Comparison of ENCODE assay signal across 8 cellular contexts in the genomic region with DNA sequence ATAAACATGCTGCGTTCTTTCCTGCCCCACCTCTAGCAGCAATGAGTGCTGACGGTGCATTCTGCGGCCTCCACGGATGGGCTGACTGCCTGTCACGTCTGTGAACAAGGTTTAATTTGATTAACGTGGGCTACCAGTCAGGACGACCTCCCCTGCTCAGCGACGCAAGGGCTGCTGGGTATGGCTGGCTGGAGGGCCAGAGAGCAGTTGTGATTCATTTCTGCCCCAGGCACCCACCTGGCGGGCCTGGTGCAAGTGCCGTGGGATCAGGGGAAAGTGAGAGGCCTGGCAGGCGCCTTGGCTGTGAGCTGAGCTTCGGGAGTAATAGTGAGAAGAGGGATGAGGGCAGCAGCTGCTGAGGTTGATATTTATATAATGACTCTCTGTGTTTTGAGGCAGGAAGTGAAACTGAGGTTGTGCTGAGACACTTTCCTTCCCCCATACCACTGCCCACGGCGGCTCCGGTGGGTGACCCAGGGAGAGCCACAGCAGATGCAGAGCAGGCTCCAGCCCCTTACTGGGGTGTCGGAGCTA.
A peak's percentile ranks its signal among the peaks of the same experiment; 100 is the strongest.
DNase-seq lines count a peak whose midpoint lies in the region; ATAC-seq, FAIRE-seq and TF ChIP-seq lines count a peak whose summit lies in the region.

No MANE protein-coding gene starts in this region.

- H3K4me3 ChIP-seq in Loucy (ENCODE audit: low read length, poor library complexity, severe bottlenecking), result no peak overlapping the region

- no peak for TF ChIP-seq CTCF in Loucy (conservative IDR thresholded peaks at IDR 0.05; ENCODE audit: low read length)

- H3K27me3 ChIP-seq in Loucy (ENCODE audit: insufficient read depth, low read length, poor library complexity, severe bottlenecking), result no peaks in the 10 kb centered on the region

- no peaks in the 10 kb centered on the region for H3K27me3 Mint-ChIP-seq in activated naive CD8-positive, alpha-beta T cell treated with anti-CD3 and anti-CD28 coated beads for 36 hours

- FAIRE-seq in GM18507 (lab: Jason Lieb, UNC), result peak; percentile 84

- H3K36me3 ChIP-seq in Loucy (ENCODE audit: insufficient read depth, low read length), result no peaks in the 10 kb centered on the region

- no peak overlapping the region for H3K4me3 Mint-ChIP-seq in activated naive CD8-positive, alpha-beta T cell treated with anti-CD3 and anti-CD28 coated beads for 36 hours

- H3K9ac ChIP-seq in Loucy (ENCODE audit: low read depth, low read length, poor library complexity, severe bottlenecking), result peak overlapping the region; percentile 29

- H3K27ac Mint-ChIP-seq in activated naive CD8-positive, alpha-beta T cell treated with anti-CD3 and anti-CD28 coated beads for 36 hours, result no peak overlapping the region

- no peaks in the 10 kb centered on the region for H3K9me2 ChIP-seq in Loucy (replicated peaks; ENCODE audit: low read depth, low read length)

- peak; percentile 99 for ATAC-seq in GM21723 (IDR thresholded peaks at IDR 0.05; ENCODE audit: unreplicated experiment)

- no peaks in the 10 kb centered on the region for H3K9me3 ChIP-seq in Loucy (ENCODE audit: insufficient read depth, low read depth, low read length)

- H3K36me3 Mint-ChIP-seq in activated naive CD8-positive, alpha-beta T cell treated with anti-CD3 and anti-CD28 coated beads for 36 hours, result no peaks in the 10 kb centered on the region

- no peaks in the 10 kb centered on the region for H3K79me2 ChIP-seq in Loucy (ENCODE audit: insufficient read depth, low read length)

- no peaks in the 10 kb centered on the region for H3F3A ChIP-seq in Loucy (ENCODE audit: low read depth)

- H2AFZ ChIP-seq in Loucy (ENCODE audit: low read length), result no peak overlapping the region

- H3K4me1 ChIP-seq in Loucy (ENCODE audit: insufficient read depth, low read length, poor library complexity, severe bottlenecking), result peaks cover 24% of the 10 kb centered on the region

- peaks cover 15% of the 10 kb centered on the region for H3K4me1 Mint-ChIP-seq in activated naive CD8-positive, alpha-beta T cell treated with anti-CD3 and anti-CD28 coated beads for 36 hours

- peak; percentile 52 for DNase-seq in GM18507 (ENCODE audit: extremely low spot score, insufficient read length, low read depth)
- peak; percentile 48 for DNase-seq in activated naive CD8-positive, alpha-beta T cell treated with anti-CD3 and anti-CD28 coated beads for 36 hours
- DNase-seq in NCI-H1048 (lab: John Stamatoyannopoulos, UW), result no peak
- DNase-seq in DMS 273 (lab: John Stamatoyannopoulos, UW; ENCODE audit: unreplicated experiment), result no peak
- DNase-seq in HK-2 (ENCODE audit: unreplicated experiment), result no peak
- DNase-seq in ecto neural progenitor cell (ENCODE audit: low spot score), result no peak

- no peaks in the 10 kb centered on the region for H4K20me1 ChIP-seq in Loucy (ENCODE audit: insufficient read depth, low read length, poor library complexity, severe bottlenecking)

- peak overlapping the region; percentile 19 for H3K4me2 ChIP-seq in Loucy (ENCODE audit: low read depth, low read length, poor library complexity, severe bottlenecking)

- H3K9me3 Mint-ChIP-seq in activated naive CD8-positive, alpha-beta T cell treated with anti-CD3 and anti-CD28 coated beads for 36 hours, result no peaks in the 10 kb centered on the region

Comparison
In these comparisons a context has a peak if more than half of its experiments do, and no peak if none do; other contexts are left out.
1. DNase-seq: peak in GM18507 (single experiment) and activated naive CD8-positive, alpha-beta T cell treated with anti-CD3 and anti-CD28 coated beads for 36 hours (single experiment); none in NCI-H1048 (single experiment), DMS 273 (single experiment), HK-2 (single experiment) and ecto neural progenitor cell (single experiment).